ENCODE assay signal across 1 cellular context in the genomic region with DNA sequence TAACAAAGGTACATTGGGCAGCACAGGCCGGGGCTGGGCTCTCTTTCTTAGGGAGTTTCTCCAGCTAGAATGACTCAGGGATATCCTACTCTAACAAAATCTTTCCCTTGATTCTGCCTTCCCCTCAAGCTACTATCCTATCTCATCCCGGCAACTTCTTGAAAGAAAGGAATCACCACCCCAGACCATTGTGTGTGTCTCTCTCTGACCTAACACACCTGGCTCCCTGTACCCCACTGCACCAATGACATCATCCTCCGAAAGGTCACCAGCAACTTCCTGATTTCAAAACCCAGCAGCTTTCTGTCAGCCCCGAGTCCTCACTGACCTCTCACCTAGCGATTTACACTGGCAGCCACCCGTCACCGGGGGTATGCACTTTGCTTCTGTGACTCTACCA.
TF ChIP-seq lines count a peak whose summit lies in the region.

No MANE protein-coding gene starts in this region.

TF ChIP-seq in HepG2, 621 proteins besides CTCF, POLR2A, EP300 and RAD21 (continued from another document and continues in another):
- TF ChIP-seq, protein P1, sequence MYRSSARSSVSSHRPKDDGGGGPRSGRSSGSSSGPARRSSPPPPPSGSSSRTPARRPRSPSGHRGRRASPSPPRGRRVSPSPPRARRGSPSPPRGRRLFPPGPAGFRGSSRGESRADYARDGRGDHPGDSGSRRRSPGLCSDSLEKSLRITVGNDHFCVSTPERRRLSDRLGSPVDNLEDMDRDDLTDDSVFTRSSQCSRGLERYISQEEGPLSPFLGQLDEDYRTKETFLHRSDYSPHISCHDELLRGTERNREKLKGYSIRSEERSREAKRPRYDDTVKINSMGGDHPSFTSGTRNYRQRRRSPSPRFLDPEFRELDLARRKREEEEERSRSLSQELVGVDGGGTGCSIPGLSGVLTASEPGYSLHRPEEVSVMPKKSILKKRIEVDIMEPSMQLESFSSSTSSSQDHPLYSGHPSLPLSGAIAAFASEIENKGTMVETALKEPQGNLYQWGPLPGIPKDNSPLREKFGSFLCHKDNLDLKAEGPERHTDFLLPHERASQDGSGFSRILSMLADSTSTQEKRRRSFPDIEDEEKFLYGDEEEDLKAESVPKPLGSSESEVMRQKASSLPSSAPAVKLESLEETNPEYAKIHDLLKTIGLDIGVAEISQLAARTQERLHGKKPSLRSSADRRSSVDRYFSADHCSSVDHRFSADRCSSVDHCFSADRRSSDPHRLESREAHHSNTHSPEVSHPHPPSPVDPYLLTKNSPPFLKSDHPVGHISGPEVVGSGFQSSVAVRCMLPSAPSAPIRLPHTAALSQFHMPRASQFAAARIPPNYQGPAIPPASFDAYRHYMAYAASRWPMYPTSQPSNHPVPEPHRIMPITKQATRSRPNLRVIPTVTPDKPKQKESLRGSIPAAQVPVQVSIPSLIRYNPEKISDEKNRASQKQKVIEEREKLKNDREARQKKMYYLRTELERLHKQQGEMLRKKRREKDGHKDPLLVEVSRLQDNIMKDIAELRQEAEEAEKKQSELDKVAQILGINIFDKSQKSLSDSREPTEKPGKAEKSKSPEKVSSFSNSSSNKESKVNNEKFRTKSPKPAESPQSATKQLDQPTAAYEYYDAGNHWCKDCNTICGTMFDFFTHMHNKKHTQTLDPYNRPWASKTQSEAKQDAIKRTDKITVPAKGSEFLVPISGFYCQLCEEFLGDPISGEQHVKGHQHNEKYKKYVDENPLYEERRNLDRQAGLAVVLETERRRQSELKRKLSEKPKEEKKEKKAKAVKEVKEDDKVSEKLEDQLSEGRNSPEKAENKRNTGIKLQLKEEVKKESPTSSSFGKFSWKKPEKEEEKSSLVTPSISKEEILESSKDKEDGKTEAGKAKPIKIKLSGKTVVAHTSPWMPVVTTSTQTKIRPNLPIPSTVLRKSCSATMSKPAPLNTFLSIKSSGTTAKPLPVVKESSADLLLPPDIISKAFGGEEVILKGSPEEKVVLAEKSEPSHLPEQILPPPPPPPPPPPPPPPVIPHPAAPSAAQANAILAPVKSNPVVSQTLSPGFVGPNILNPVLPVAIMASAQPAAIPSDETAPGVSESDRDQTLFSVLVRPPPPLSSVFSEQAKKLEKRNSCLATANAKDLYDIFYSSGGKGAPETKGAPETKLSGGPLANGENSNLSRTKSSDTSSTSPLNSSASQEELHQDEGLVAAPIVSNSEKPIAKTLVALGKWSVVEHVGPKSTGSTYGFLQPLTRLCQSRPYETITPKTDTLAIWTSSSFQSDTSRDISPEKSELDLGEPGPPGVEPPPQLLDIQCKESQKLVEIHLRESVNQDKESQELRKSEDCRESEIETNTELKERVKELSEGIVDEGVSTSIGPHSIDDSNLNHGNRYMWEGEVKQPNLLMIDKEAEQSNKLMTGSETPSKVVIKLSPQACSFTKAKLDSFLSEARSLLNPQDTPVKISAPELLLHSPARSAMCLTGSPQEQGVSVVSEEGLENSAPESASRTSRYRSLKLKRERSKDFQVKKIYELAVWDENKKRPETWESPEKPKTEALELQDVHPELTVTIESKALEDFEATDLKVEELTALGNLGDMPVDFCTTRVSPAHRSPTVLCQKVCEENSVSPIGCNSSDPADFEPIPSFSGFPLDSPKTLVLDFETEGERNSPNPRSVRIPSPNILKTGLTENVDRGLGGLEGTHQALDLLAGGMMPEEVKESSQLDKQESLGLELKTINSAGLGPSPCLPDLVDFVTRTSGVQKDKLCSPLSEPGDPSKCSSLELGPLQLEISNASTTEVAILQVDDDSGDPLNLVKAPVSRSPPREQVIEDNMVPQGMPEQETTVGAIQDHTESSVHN (CRISPR knock-in tag; IDR thresholded peaks at IDR 0.05), result no peak
- TF ChIP-seq POLR2AphosphoS5 (IDR thresholded peaks at IDR 0.05; ENCODE audit: low read depth, low read length), result no peak
- TF ChIP-seq, protein P2, sequence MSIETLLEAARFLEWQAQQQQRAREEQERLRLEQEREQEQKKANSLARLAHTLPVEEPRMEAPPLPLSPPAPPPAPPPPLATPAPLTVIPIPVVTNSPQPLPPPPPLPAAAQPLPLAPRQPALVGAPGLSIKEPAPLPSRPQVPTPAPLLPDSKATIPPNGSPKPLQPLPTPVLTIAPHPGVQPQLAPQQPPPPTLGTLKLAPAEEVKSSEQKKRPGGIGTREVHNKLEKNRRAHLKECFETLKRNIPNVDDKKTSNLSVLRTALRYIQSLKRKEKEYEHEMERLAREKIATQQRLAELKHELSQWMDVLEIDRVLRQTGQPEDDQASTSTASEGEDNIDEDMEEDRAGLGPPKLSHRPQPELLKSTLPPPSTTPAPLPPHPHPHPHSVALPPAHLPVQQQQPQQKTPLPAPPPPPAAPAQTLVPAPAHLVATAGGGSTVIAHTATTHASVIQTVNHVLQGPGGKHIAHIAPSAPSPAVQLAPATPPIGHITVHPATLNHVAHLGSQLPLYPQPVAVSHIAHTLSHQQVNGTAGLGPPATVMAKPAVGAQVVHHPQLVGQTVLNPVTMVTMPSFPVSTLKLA (IDR thresholded peaks at IDR 0.05), result no peak
- no peak for TF ChIP-seq ZNF567 (CRISPR knock-in tag; IDR thresholded peaks at IDR 0.05; ENCODE audit: borderline replicate concordance)
- TF ChIP-seq, protein P3, sequence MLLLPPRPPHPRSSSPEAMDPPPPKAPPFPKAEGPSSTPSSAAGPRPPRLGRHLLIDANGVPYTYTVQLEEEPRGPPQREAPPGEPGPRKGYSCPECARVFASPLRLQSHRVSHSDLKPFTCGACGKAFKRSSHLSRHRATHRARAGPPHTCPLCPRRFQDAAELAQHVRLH (CRISPR knock-in tag; IDR thresholded peaks at IDR 0.05; ENCODE audit: borderline replicate concordance, low read depth), result no peak
- no peak for TF ChIP-seq SMARCC2 (IDR thresholded peaks at IDR 0.05)
- TF ChIP-seq ZNF260 (CRISPR knock-in tag; IDR thresholded peaks at IDR 0.05; ENCODE audit: borderline replicate concordance, low read depth), result no peak
- no peak for TF ChIP-seq NFKB2 (CRISPR knock-in tag; IDR thresholded peaks at IDR 0.05; ENCODE audit: borderline replicate concordance)
- no peak for TF ChIP-seq ZMAT3 (CRISPR knock-in tag; conservative IDR thresholded peaks at IDR 0.05)
- TF ChIP-seq EZH2 (conservative IDR thresholded peaks at IDR 0.05; ENCODE audit: low read depth, low read length), result no peak
- no peak for TF ChIP-seq ZSCAN12 (CRISPR knock-in tag; IDR thresholded peaks at IDR 0.05)
- no peak for TF ChIP-seq ZNF768 (CRISPR knock-in tag; IDR thresholded peaks at IDR 0.05)
- no peak for TF ChIP-seq POLR2G (IDR thresholded peaks at IDR 0.05; ENCODE audit: low read depth, low read length)
- TF ChIP-seq, protein P4, sequence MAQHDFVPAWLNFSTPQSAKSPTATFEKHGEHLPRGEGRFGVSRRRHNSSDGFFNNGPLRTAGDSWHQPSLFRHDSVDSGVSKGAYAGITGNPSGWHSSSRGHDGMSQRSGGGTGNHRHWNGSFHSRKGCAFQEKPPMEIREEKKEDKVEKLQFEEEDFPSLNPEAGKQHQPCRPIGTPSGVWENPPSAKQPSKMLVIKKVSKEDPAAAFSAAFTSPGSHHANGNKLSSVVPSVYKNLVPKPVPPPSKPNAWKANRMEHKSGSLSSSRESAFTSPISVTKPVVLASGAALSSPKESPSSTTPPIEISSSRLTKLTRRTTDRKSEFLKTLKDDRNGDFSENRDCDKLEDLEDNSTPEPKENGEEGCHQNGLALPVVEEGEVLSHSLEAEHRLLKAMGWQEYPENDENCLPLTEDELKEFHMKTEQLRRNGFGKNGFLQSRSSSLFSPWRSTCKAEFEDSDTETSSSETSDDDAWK (CRISPR knock-in tag; IDR thresholded peaks at IDR 0.05), result no peak
- TF ChIP-seq MED8 (CRISPR knock-in tag; IDR thresholded peaks at IDR 0.05; ENCODE audit: insufficient replicate concordance), result no peak
- TF ChIP-seq SALL1 (CRISPR knock-in tag; IDR thresholded peaks at IDR 0.05), result peak; percentile 75; the same call in 1 of the 2 replicates
- TF ChIP-seq NONO (IDR thresholded peaks at IDR 0.05), result no peak
- TF ChIP-seq NONO (CRISPR knock-in tag; conservative IDR thresholded peaks at IDR 0.05), result no peak
- TF ChIP-seq JUN (CRISPR knock-in tag; IDR thresholded peaks at IDR 0.05), result peak; percentile 68
- no peak for TF ChIP-seq FOXK1 (CRISPR knock-in tag; IDR thresholded peaks at IDR 0.05; ENCODE audit: borderline replicate concordance, low read depth)
- TF ChIP-seq ZNF615 (CRISPR knock-in tag; IDR thresholded peaks at IDR 0.05; ENCODE audit: borderline replicate concordance), result no peak
- no peak for TF ChIP-seq ZNF230 (CRISPR knock-in tag; IDR thresholded peaks at IDR 0.05)
- no peak for TF ChIP-seq TMF1 (CRISPR knock-in tag; IDR thresholded peaks at IDR 0.05; ENCODE audit: low read depth)
- TF ChIP-seq, protein P5, sequence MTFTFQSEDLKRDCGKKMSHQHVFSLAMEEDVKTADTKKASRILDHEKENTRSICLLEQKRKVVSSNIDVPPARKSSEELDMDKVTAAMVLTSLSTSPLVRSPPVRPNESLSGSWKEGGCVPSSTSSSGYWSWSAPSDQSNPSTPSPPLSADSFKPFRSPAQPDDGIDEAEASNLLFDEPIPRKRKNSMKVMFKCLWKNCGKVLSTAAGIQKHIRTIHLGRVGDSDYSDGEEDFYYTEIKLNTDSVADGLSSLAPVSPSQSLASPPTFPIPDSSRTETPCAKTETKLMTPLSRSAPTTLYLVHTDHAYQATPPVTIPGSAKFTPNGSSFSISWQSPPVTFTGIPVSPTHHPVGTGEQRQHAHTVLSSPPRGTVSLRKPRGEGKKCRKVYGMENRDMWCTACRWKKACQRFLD (CRISPR knock-in tag; IDR thresholded peaks at IDR 0.05; ENCODE audit: borderline replicate concordance), result no peak
- TF ChIP-seq, protein P6, sequence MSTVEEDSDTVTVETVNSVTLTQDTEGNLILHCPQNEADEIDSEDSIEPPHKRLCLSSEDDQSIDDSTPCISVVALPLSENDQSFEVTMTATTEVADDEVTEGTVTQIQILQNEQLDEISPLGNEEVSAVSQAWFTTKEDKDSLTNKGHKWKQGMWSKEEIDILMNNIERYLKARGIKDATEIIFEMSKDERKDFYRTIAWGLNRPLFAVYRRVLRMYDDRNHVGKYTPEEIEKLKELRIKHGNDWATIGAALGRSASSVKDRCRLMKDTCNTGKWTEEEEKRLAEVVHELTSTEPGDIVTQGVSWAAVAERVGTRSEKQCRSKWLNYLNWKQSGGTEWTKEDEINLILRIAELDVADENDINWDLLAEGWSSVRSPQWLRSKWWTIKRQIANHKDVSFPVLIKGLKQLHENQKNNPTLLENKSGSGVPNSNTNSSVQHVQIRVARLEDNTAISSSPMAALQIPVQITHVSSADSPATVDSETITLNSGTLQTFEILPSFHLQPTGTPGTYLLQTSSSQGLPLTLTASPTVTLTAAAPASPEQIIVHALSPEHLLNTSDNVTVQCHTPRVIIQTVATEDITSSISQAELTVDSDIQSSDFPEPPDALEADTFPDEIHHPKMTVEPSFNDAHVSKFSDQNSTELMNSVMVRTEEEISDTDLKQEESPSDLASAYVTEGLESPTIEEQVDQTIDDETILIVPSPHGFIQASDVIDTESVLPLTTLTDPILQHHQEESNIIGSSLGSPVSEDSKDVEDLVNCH (CRISPR knock-in tag; IDR thresholded peaks at IDR 0.05), result no peak
- peak; percentile 73 for TF ChIP-seq HOXA3 (CRISPR knock-in tag; IDR thresholded peaks at IDR 0.05)
- no peak for TF ChIP-seq ZNF891 (CRISPR knock-in tag; IDR thresholded peaks at IDR 0.05)
- TF ChIP-seq HIVEP1 (CRISPR knock-in tag; IDR thresholded peaks at IDR 0.05), result no peak
- TF ChIP-seq AGO2 (optimal IDR thresholded peaks at IDR 0.05; ENCODE audit: low read depth, low read length), result no peak
- no peak for TF ChIP-seq MEIS1 (CRISPR knock-in tag; IDR thresholded peaks at IDR 0.05; ENCODE audit: borderline replicate concordance)
- TF ChIP-seq, protein P7, sequence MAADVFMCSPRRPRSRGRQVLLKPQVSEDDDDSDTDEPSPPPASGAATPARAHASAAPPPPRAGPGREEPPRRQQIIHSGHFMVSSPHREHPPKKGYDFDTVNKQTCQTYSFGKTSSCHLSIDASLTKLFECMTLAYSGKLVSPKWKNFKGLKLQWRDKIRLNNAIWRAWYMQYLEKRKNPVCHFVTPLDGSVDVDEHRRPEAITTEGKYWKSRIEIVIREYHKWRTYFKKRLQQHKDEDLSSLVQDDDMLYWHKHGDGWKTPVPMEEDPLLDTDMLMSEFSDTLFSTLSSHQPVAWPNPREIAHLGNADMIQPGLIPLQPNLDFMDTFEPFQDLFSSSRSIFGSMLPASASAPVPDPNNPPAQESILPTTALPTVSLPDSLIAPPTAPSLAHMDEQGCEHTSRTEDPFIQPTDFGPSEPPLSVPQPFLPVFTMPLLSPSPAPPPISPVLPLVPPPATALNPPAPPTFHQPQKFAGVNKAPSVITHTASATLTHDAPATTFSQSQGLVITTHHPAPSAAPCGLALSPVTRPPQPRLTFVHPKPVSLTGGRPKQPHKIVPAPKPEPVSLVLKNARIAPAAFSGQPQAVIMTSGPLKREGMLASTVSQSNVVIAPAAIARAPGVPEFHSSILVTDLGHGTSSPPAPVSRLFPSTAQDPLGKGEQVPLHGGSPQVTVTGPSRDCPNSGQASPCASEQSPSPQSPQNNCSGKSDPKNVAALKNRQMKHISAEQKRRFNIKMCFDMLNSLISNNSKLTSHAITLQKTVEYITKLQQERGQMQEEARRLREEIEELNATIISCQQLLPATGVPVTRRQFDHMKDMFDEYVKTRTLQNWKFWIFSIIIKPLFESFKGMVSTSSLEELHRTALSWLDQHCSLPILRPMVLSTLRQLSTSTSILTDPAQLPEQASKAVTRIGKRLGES (CRISPR knock-in tag; IDR thresholded peaks at IDR 0.05; ENCODE audit: borderline replicate concordance), result no peak
- TF ChIP-seq ZNF253 (CRISPR knock-in tag; IDR thresholded peaks at IDR 0.05; ENCODE audit: borderline replicate concordance), result no peak
- TF ChIP-seq CBX5 (CRISPR knock-in tag; IDR thresholded peaks at IDR 0.05; ENCODE audit: borderline replicate concordance), result peak; percentile 30; the same call in 1 of the 2 replicates
- TF ChIP-seq, protein P8, sequence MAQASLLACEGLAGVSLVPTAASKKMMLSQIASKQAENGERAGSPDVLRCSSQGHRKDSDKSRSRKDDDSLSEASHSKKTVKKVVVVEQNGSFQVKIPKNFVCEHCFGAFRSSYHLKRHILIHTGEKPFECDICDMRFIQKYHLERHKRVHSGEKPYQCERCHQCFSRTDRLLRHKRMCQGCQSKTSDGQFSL (CRISPR knock-in tag; IDR thresholded peaks at IDR 0.05), result no peak
- TF ChIP-seq, protein P9, sequence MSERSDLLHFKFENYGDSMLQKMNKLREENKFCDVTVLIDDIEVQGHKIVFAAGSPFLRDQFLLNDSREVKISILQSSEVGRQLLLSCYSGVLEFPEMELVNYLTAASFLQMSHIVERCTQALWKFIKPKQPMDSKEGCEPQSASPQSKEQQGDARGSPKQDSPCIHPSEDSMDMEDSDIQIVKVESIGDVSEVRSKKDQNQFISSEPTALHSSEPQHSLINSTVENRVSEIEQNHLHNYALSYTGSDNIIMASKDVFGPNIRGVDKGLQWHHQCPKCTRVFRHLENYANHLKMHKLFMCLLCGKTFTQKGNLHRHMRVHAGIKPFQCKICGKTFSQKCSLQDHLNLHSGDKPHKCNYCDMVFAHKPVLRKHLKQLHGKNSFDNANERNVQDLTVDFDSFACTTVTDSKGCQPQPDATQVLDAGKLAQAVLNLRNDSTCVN (CRISPR knock-in tag; IDR thresholded peaks at IDR 0.05; ENCODE audit: borderline replicate concordance), result no peak
- TF ChIP-seq ZNF761 (CRISPR knock-in tag; conservative IDR thresholded peaks at IDR 0.05), result no peak
- TF ChIP-seq SAFB2 (CRISPR knock-in tag; IDR thresholded peaks at IDR 0.05; ENCODE audit: borderline replicate concordance, low read depth), result no peak
